Comparison of ENCODE assay signal across 8 cellular contexts in the genomic region with DNA sequence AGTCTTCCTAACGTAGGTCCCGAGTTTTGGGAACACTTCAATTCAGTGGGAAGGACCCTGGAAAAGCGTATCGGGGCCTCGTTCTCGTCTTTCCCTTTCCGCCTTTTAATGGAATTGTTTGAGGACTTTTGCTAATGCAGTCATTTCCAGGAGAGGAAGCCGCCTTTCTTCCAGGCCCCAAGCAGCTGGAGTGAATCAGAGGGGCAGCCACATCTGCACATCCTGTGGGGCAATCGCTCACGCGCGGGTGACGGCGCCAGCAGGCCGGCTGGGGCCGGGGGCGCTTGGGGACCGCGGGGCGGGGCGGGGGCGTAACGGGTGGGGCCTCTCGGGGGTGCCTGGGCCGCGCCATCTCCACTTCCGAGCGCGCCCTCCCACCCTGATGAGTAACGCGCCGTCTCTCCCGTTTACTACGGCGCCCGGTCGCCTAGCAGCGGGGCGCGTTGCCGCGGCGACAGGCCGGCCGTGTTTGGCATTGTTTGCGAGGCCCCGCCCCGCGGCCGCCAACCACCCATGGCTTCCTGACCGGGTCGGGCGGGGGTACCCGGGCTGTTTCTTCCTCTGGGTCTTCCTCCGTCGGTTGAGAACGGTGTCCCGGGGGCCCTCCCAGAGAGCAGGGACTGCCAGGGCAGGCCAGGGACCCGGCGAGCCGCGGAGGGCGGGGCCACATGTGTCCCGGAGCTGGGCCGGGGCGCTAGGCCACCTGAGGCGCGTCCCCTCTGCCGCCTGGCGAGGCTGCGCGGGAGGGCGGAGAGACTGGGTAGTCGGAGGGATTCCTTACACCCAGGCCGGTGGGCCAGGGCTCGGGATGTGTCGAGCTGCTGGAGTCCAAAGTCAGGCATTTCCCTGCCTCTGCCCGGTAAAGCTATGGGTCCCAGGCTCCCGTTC. TPM values are rescaled to one million over a fixed set of nuclear protein-coding genes. Genes with fewer than 3 reads are reported as not detected.
DNase-seq lines count a peak whose midpoint lies in the region; ATAC-seq and TF ChIP-seq lines count a peak whose summit lies in the region.

No MANE protein-coding gene starts in this region.

- H3K79me2 ChIP-seq in KMS-11 (ENCODE audit: insufficient read depth, low read depth) = no peaks in the 10 kb centered on the region

- 11% methylated on average over 7 of the region's 79 CpGs for WGBS in suprapubic skin

- no peaks in the 10 kb centered on the region for H4K20me1 ChIP-seq in KMS-11 (ENCODE audit: insufficient read depth)

- TF ChIP-seq EP300 in suprapubic skin (IDR thresholded peaks at IDR 0.05) = peak; percentile 48

- CTCF ChIA-PET in activated naive CD4-positive, alpha-beta T cell treated with anti-CD3 and anti-CD28 coated beads for 36 hours (lab: Charles Lee) = interaction anchor here (0.6 to 5.7 kb wide), 6 partner anchors 44 to 287 kb away, joined by 3 to 147 read pairs (median 4); a partner anchor contains a TSS

- H3K4me3 ChIP-seq in KMS-11 (IDR thresholded peaks at IDR 0.05; ENCODE audit: insufficient read depth, low read depth, low read length) (no peak overlapping the region), suprapubic skin (peak overlapping the region; percentile 58)

- H2AFZ ChIP-seq in KMS-11 (ENCODE audit: low read depth) = peak overlapping the region; percentile 81

- H3K4me1 Mint-ChIP-seq in activated naive CD4-positive, alpha-beta T cell treated with anti-CD3 and anti-CD28 coated beads for 36 hours (ENCODE audit: low read depth) = peaks cover 49% of the 10 kb centered on the region

- peak overlapping the region; percentile 68 for H3K27ac ChIP-seq in KMS-11
- peak overlapping the region; percentile 95 for H3K27ac ChIP-seq in suprapubic skin

- no peaks in the 10 kb centered on the region for H3K27me3 Mint-ChIP-seq in activated naive CD4-positive, alpha-beta T cell treated with anti-CD3 and anti-CD28 coated beads for 36 hours (ENCODE audit: low read depth)

- DNase-seq in EL (peak; percentile 94), SIG-M5 treated with dmso at 0.1 percent for 504 hours (lab: John Stamatoyannopoulos, UW; ENCODE audit: unreplicated experiment) (peak; percentile 90), germinal center (ENCODE audit: low spot score) (peak; percentile 86), occipital lobe (lab: John Stamatoyannopoulos, UW) (peak; percentile 77), suprapubic skin (ENCODE audit: low spot score in 2 of 2) (peak; percentile 97)
- DNase-seq in activated naive CD4-positive, alpha-beta T cell treated with anti-CD3 and anti-CD28 coated beads for 36 hours = peak; percentile 91

- H3K9me3 ChIP-seq in suprapubic skin = no peaks in the 10 kb centered on the region

- peak overlapping the region; percentile 94 for H3K9ac ChIP-seq in KMS-11

- peak overlapping the region; percentile 70 for H3K27ac Mint-ChIP-seq in activated naive CD4-positive, alpha-beta T cell treated with anti-CD3 and anti-CD28 coated beads for 36 hours

- H3K4me3 Mint-ChIP-seq in activated naive CD4-positive, alpha-beta T cell treated with anti-CD3 and anti-CD28 coated beads for 36 hours = peak overlapping the region; percentile 63

- H3K4me1 ChIP-seq in KMS-11 (ENCODE audit: low read depth, poor library complexity, severe bottlenecking) (peaks cover 33% of the 10 kb centered on the region), suprapubic skin (peaks cover 64% of the 10 kb centered on the region)

- ATAC-seq in GM21786 (IDR thresholded peaks at IDR 0.05; ENCODE audit: unreplicated experiment) = peak; percentile 85

- no peaks in the 10 kb centered on the region for H3K9me3 Mint-ChIP-seq in activated naive CD4-positive, alpha-beta T cell treated with anti-CD3 and anti-CD28 coated beads for 36 hours

- H3K27me3 ChIP-seq in KMS-11 (ENCODE audit: insufficient read depth, low read depth) (no peaks in the 10 kb centered on the region), suprapubic skin (no peaks in the 10 kb centered on the region)

- peak overlapping the region; percentile 90 for H3K4me2 ChIP-seq in KMS-11

- no peaks in the 10 kb centered on the region for H3K36me3 Mint-ChIP-seq in activated naive CD4-positive, alpha-beta T cell treated with anti-CD3 and anti-CD28 coated beads for 36 hours (ENCODE audit: low read depth)

- H3K36me3 ChIP-seq in KMS-11 (ENCODE audit: insufficient read depth) = no peaks in the 10 kb centered on the region
- H3K36me3 ChIP-seq in suprapubic skin = no peaks in the 10 kb centered on the region

- intact Hi-C loops in activated naive CD4-positive, alpha-beta T cell treated with anti-CD3 and anti-CD28 coated beads for 36 hours (cut with micrococcal nuclease) = loop anchor here (1.0 to 2.0 kb wide), 9 partner anchors 64 to 376 kb away; a partner anchor contains a TSS

- peak; percentile 29 to 71 for TF ChIP-seq POLR2A in suprapubic skin (IDR thresholded peaks at IDR 0.05)

- TF ChIP-seq CTCF in KMS-11 (conservative IDR thresholded peaks at IDR 0.05; ENCODE audit: low read depth, low read length) (no peak), suprapubic skin (IDR thresholded peaks at IDR 0.05) (no peak)

RNA-seq across cellular contexts. Expression of a gene that starts 2.3 kb away (rescaled TPM):
- total RNA-seq in activated naive CD4-positive, alpha-beta T cell treated with anti-CD3 and anti-CD28 coated beads for 36 hours = not detected
- total RNA-seq in occipital lobe = not detected
- total RNA-seq in suprapubic skin = not detected

RNA-seq across cellular contexts. Expression of a gene that starts 56.9 kb away (rescaled TPM):
- 1 to 10 TPM; 7.4 to 7.7 TPM for total RNA-seq in activated naive CD4-positive, alpha-beta T cell treated with anti-CD3 and anti-CD28 coated beads for 36 hours
- 52.7 TPM for total RNA-seq in occipital lobe
- total RNA-seq in suprapubic skin = 10 to 100 TPM; 24.0 to 32.3 (median 27.8) TPM
